Comparison of ENCODE assay signal across 8 cellular contexts in genomic region chr9:128912270-128912853, GRCh38. TPM values are rescaled to one million over a fixed set of nuclear protein-coding genes. Genes with fewer than 3 reads are reported as not detected.
A peak's percentile ranks its signal among the peaks of the same experiment; 100 is the strongest.
DNase-seq lines count a peak whose midpoint lies in the region; ATAC-seq, FAIRE-seq and TF ChIP-seq lines count a peak whose summit lies in the region.

No MANE protein-coding gene starts in this region.

- H3K36me3 Mint-ChIP-seq in brain, result peaks cover 41% of the 10 kb centered on the region

- intact Hi-C loops in Right ventricle myocardium superior (cut with DNase I) (no loop called here), HepG2 (cut with micrococcal nuclease; ENCODE audit: unreplicated experiment) (no loop called here)

- FAIRE-seq in HepG2 (lab: Jason Lieb, UNC), result peak; percentile 71

- WGBS in HepG2 (ENCODE audit: low lambda C conversion rate), result 61% methylated on average over 15 of the region's 15 CpGs
- 56 to 68% methylated on average over 15 of the region's 15 CpGs for WGBS in upper lobe of left lung, 2 donors

- no peaks in the 10 kb centered on the region for H3K27me3 ChIP-seq in cardiac muscle cell
- H3K27me3 ChIP-seq in HepG2 (ENCODE audit: control insufficient read depth in 1 of 2, insufficient read depth in 2 of 2, low read length in 2 of 2), result no peaks in the 10 kb centered on the region
- H3K27me3 ChIP-seq in upper lobe of left lung, result no peaks in the 10 kb centered on the region

- H3K27ac Mint-ChIP-seq in brain, result peak overlapping the region in 4 of 5 experiments; percentile 48 to 73 (median 67)

- H3K9me3 ChIP-seq in cardiac muscle cell (ENCODE audit: low read depth) (no peaks in the 10 kb centered on the region), HepG2 (ENCODE audit: low read length) (no peaks in the 10 kb centered on the region), upper lobe of left lung (no peaks in the 10 kb centered on the region)

- TF ChIP-seq POLR2A in HepG2 (IDR thresholded peaks at IDR 0.05; ENCODE audit: insufficient read depth in 1 of 2, low read depth in 2 of 2, low read length in 2 of 2) (no peak), upper lobe of left lung (IDR thresholded peaks at IDR 0.05) (peak in 1 of 4 donors; percentile 60)

- no peaks in the 10 kb centered on the region for H3K9me3 Mint-ChIP-seq in brain

- no peaks in the 10 kb centered on the region for H4K20me1 ChIP-seq in HepG2 (ENCODE audit: insufficient read depth, low read length)

- TF ChIP-seq RAD21 in HepG2 (CRISPR knock-in tag; IDR thresholded peaks at IDR 0.05), result no peak

- H3K27ac ChIP-seq in cardiac muscle cell (peak overlapping the region; percentile 72), HepG2 (ENCODE audit: extremely low read length, insufficient read depth, low read length) (peak overlapping the region; percentile 70), upper lobe of left lung (peak overlapping the region; percentile 83 to 90 (median 88))

- ATAC-seq in Right ventricle myocardium superior (ENCODE audit: poor library complexity) (no peak), HepG2 (peak; percentile 57), upper lobe of left lung (ENCODE audit: low FRiP score in 2 of 2) (peak; percentile 11 to 74), GM21526 (IDR thresholded peaks at IDR 0.05; ENCODE audit: low FRiP score, unreplicated experiment) (no peak)

- H3K79me2 ChIP-seq in HepG2 (ENCODE audit: insufficient read depth, low read length), result peaks cover 9% of the 10 kb centered on the region

- H3K36me3 ChIP-seq in cardiac muscle cell (peaks cover 13% of the 10 kb centered on the region), HepG2 (replicated peaks in 1 of 2; ENCODE audit: control insufficient read depth in 1 of 2, insufficient read depth in 2 of 2, low read length in 2 of 2) (peaks cover 32 to 51% of the 10 kb centered on the region in 2 experiments), upper lobe of left lung (peaks cover 13 to 70% (median 41%) of the 10 kb centered on the region in 4 donors)

- POLR2A ChIA-PET in HepG2 (lab: Yijun Ruan, JAX), result interaction anchor here (0.9 to 2.8 kb wide), 5 partner anchors 10 to 36 kb away, joined by 3 to 14 read pairs (median 6); partner anchors contain the start of genes KYAT1 and LRRC8A

- H3K4me1 ChIP-seq in cardiac muscle cell (ENCODE audit: low read depth) (peaks cover 13% of the 10 kb centered on the region), HepG2 (ENCODE audit: insufficient read depth, low read length) (peaks cover 67% of the 10 kb centered on the region), upper lobe of left lung (peaks cover 75 to 85% (median 77%) of the 10 kb centered on the region in 4 donors)

- H2AFZ ChIP-seq in HepG2 (ENCODE audit: low read length), result no peak overlapping the region

- CTCF ChIA-PET in HepG2 (lab: Yijun Ruan, JAX; ENCODE audit: low intra/inter-chr PET ratio, low total read pairs), result no interaction called here

- peak overlapping the region; percentile 36; the same call in 1 of the 2 replicates for H3K4me2 ChIP-seq in HepG2 (ENCODE audit: low read depth, low read length)

- H3K4me3 ChIP-seq in cardiac muscle cell, result no peak overlapping the region
- no peak overlapping the region for H3K4me3 ChIP-seq in HepG2 (replicated peaks in 1 of 3; ENCODE audit: insufficient read depth in 1 of 3, low read depth in 2 of 3, low read length in 3 of 3)
- peak overlapping the region in 2 of 4 donors; percentile 5 to 21 for H3K4me3 ChIP-seq in upper lobe of left lung

- in situ Hi-C loops in HepG2 (cut with HindIII; ENCODE audit: extremely low pct_ligation_motif_present, low pct_unique_long_range_greater_than_20kb), result no loop called here

- peaks cover 32% of the 10 kb centered on the region for H3K4me1 Mint-ChIP-seq in brain

- TF ChIP-seq CTCF in cardiac muscle cell (IDR thresholded peaks at IDR 0.05; ENCODE audit: low read depth, low read length), result no peak
- TF ChIP-seq CTCF in brain (conservative IDR thresholded peaks at IDR 0.05), result no peak
- no peak for TF ChIP-seq CTCF in HepG2 (CRISPR knock-in tag; IDR thresholded peaks at IDR 0.05)
- no peak for TF ChIP-seq CTCF in upper lobe of left lung (IDR thresholded peaks at IDR 0.05)

- no TSS peak for BruUV-seq in HepG2 (replicated peaks; lab: Mats Ljungman, UMichigan)

- H3K27me3 Mint-ChIP-seq in brain, result no peaks in the 10 kb centered on the region

- DNase-seq in cardiac muscle cell (ENCODE audit: low read depth in 1 of 2, low spot score in 1 of 2) (peak in 1 of 2 donors; percentile 68), Right ventricle myocardium superior (no peak), HepG2 (ENCODE audit: low spot score) (peak; percentile 91), upper lobe of left lung (peak; percentile 55 to 78), SKM-1 (lab: John Stamatoyannopoulos, UW; ENCODE audit: unreplicated experiment) (no peak), foreskin melanocyte (no peak)

- peak overlapping the region; percentile 45; the same call in 1 of the 2 replicates for H3K9ac ChIP-seq in HepG2 (ENCODE audit: insufficient read depth, low read depth, low read length)

- TF ChIP-seq EP300 in HepG2 (IDR thresholded peaks at IDR 0.05; ENCODE audit: low read depth in 2 of 2, low read length in 2 of 2), result peak in 1 of 2 experiments; percentile 35; a peak in 1 of 4 replicates
- peak; percentile 40; the same call in 1 of the 2 replicates for TF ChIP-seq EP300 in HepG2 (CRISPR knock-in tag; IDR thresholded peaks at IDR 0.05; ENCODE audit: borderline replicate concordance)
- peak in 1 of 4 donors; percentile 87 for TF ChIP-seq EP300 in upper lobe of left lung (IDR thresholded peaks at IDR 0.05)

- no peak overlapping the region for H3K4me3 Mint-ChIP-seq in brain

RNA-seq across cellular contexts. Expression of gene PHYHD1, which starts 8.4 kb away (rescaled TPM):
- total RNA-seq in cardiac muscle cell (25.3 and 36.6 TPM in 2 replicates), Right ventricle myocardium superior (28.7 TPM), HepG2 (2016; rRNA removed; fragmentation: Illumina TruSeq; extraction: Trizol) (10.6 and 12.3 TPM in 2 replicates), upper lobe of left lung (100 to 1,000 TPM in 1 of 6 donors, 10 to 100 TPM in 5; 27.6 to 286 (median 57.7) TPM)
- polyA plus RNA-seq in cardiac muscle cell (40.8 and 43.8 TPM in 2 replicates), brain (ENCODE audit: insufficient read depth, low read depth, low replicate concordance) (14.9 TPM), HepG2 (2011; rRNA removed) (19.6 and 25.3 TPM in 2 replicates)
- 3.5 and 4.7 TPM in 2 replicates for total RNA-seq in HepG2 (2016; cell fraction: cytosol; rRNA removed; fragmentation: Illumina TruSeq; extraction: Trizol; ENCODE audit: low read depth)
- 10.3 and 13.2 TPM in 2 replicates for total RNA-seq in HepG2 (2016; cell fraction: insoluble cytoplasmic fraction; rRNA removed; fragmentation: Illumina TruSeq; extraction: Trizol)
- 4.2 and 5.2 TPM in 2 replicates for total RNA-seq in HepG2 (2016; cell fraction: membrane; rRNA removed; fragmentation: Illumina TruSeq; extraction: Trizol)
- total RNA-seq in HepG2 (2016; cell fraction: nucleus; rRNA removed; fragmentation: Illumina TruSeq; extraction: Trizol), result 5.8 and 8.2 TPM in 2 replicates
- 12.8 and 20.7 TPM in 2 replicates for polyA plus RNA-seq in HepG2 (2011; cell fraction: cytosol; rRNA removed)
- 28.7 and 34.3 TPM in 2 replicates for polyA plus RNA-seq in HepG2 (2011; cell fraction: nucleus; rRNA removed)
- 9.6 and 13.5 TPM in 2 replicates for polyA plus RNA-seq in HepG2 (2012)
- 7.3 and 8.5 TPM in 2 replicates for polyA plus RNA-seq in HepG2 (2016; cell fraction: cytosol; fragmentation: Illumina TruSeq; extraction: Trizol; ENCODE audit: low read depth)
- 21.0 and 23.6 TPM in 2 replicates for polyA plus RNA-seq in HepG2 (2016; cell fraction: insoluble cytoplasmic fraction; fragmentation: Illumina TruSeq; extraction: Trizol; ENCODE audit: low read depth)
- polyA plus RNA-seq in HepG2 (2016; cell fraction: membrane; fragmentation: Illumina TruSeq; extraction: Trizol; ENCODE audit: low read depth), result 8.2 and 8.9 TPM in 2 replicates
- 16.5 and 23.5 TPM in 2 replicates for polyA plus RNA-seq in HepG2 (2016; cell fraction: nucleus; fragmentation: Illumina TruSeq; extraction: Trizol; ENCODE audit: insufficient read depth, low read depth)
- polyA minus RNA-seq in HepG2 (2011; rRNA and poly(A)+ RNA removed; ENCODE audit: low replicate concordance), result 0.89 and 32.1 TPM in 2 replicates
- 12.7 and 13.2 TPM in 2 replicates for polyA minus RNA-seq in HepG2 (2011; cell fraction: cytosol; rRNA and poly(A)+ RNA removed)
- 10.7 and 15.2 TPM in 2 replicates for polyA minus RNA-seq in HepG2 (2011; cell fraction: nucleus; rRNA and poly(A)+ RNA removed)

RNA-seq across cellular contexts. Expression of gene LRRC8A, which starts 30.4 kb away (rescaled TPM):
- total RNA-seq in cardiac muscle cell (48.1 and 55.8 TPM in 2 replicates), Right ventricle myocardium superior (20.2 TPM), HepG2 (2016; rRNA removed; fragmentation: Illumina TruSeq; extraction: Trizol) (10.0 and 16.1 TPM in 2 replicates), upper lobe of left lung (100 to 1,000 TPM in 2 of 6 donors, 10 to 100 TPM in 4; 49.0 to 132 (median 67.0) TPM)
- polyA plus RNA-seq in cardiac muscle cell (28.6 and 31.6 TPM in 2 replicates), brain (ENCODE audit: insufficient read depth, low read depth, low replicate concordance) (69.4 TPM), HepG2 (2011; rRNA removed) (40.6 and 44.8 TPM in 2 replicates)
- 3.1 and 3.7 TPM in 2 replicates for total RNA-seq in HepG2 (2016; cell fraction: cytosol; rRNA removed; fragmentation: Illumina TruSeq; extraction: Trizol; ENCODE audit: low read depth)
- total RNA-seq in HepG2 (2016; cell fraction: insoluble cytoplasmic fraction; rRNA removed; fragmentation: Illumina TruSeq; extraction: Trizol), result 8.4 and 15.9 TPM in 2 replicates
- 12.4 and 13.1 TPM in 2 replicates for total RNA-seq in HepG2 (2016; cell fraction: membrane; rRNA removed; fragmentation: Illumina TruSeq; extraction: Trizol)
- total RNA-seq in HepG2 (2016; cell fraction: nucleus; rRNA removed; fragmentation: Illumina TruSeq; extraction: Trizol), result 13.9 and 14.0 TPM in 2 replicates
- 38.4 and 46.2 TPM in 2 replicates for polyA plus RNA-seq in HepG2 (2011; cell fraction: cytosol; rRNA removed)
- 29.0 and 30.1 TPM in 2 replicates for polyA plus RNA-seq in HepG2 (2011; cell fraction: nucleus; rRNA removed)
- 15.7 and 19.9 TPM in 2 replicates for polyA plus RNA-seq in HepG2 (2012)
- 2.4 and 2.7 TPM in 2 replicates for polyA plus RNA-seq in HepG2 (2016; cell fraction: cytosol; fragmentation: Illumina TruSeq; extraction: Trizol; ENCODE audit: low read depth)
- 9.1 and 10.7 TPM in 2 replicates for polyA plus RNA-seq in HepG2 (2016; cell fraction: insoluble cytoplasmic fraction; fragmentation: Illumina TruSeq; extraction: Trizol; ENCODE audit: low read depth)
- 9.0 and 9.9 TPM in 2 replicates for polyA plus RNA-seq in HepG2 (2016; cell fraction: membrane; fragmentation: Illumina TruSeq; extraction: Trizol; ENCODE audit: low read depth)
- polyA plus RNA-seq in HepG2 (2016; cell fraction: nucleus; fragmentation: Illumina TruSeq; extraction: Trizol; ENCODE audit: insufficient read depth, low read depth), result 19.9 and 20.5 TPM in 2 replicates
- 77.3 and 88.9 TPM in 2 replicates for polyA minus RNA-seq in HepG2 (2011; rRNA and poly(A)+ RNA removed; ENCODE audit: low replicate concordance)
- 24.8 and 26.8 TPM in 2 replicates for polyA minus RNA-seq in HepG2 (2011; cell fraction: cytosol; rRNA and poly(A)+ RNA removed)
- polyA minus RNA-seq in HepG2 (2011; cell fraction: nucleus; rRNA and poly(A)+ RNA removed), result 14.4 TPM in 2 replicates

RNA-seq across cellular contexts. Expression of gene KYAT1, which starts 30.6 kb away (rescaled TPM):
- total RNA-seq in cardiac muscle cell, result 23.3 and 25.0 TPM in 2 replicates
- polyA plus RNA-seq in cardiac muscle cell, result 21.8 and 36.9 TPM in 2 replicates
- 12.6 TPM for total RNA-seq in Right ventricle myocardium superior
- polyA plus RNA-seq in brain (ENCODE audit: insufficient read depth, low read depth, low replicate concordance), result 37.4 TPM
- 5.6 and 9.2 TPM in 2 replicates for total RNA-seq in HepG2 (2016; rRNA removed; fragmentation: Illumina TruSeq; extraction: Trizol)
- 2.0 and 2.8 TPM in 2 replicates for total RNA-seq in HepG2 (2016; cell fraction: cytosol; rRNA removed; fragmentation: Illumina TruSeq; extraction: Trizol; ENCODE audit: low read depth)
- total RNA-seq in HepG2 (2016; cell fraction: insoluble cytoplasmic fraction; rRNA removed; fragmentation: Illumina TruSeq; extraction: Trizol), result 6.1 and 10.3 TPM in 2 replicates
- total RNA-seq in HepG2 (2016; cell fraction: membrane; rRNA removed; fragmentation: Illumina TruSeq; extraction: Trizol), result 3.5 and 4.0 TPM in 2 replicates
- 13.5 and 14.4 TPM in 2 replicates for total RNA-seq in HepG2 (2016; cell fraction: nucleus; rRNA removed; fragmentation: Illumina TruSeq; extraction: Trizol)
- 46.5 and 58.4 TPM in 2 replicates for polyA plus RNA-seq in HepG2 (2011; rRNA removed)
- polyA plus RNA-seq in HepG2 (2011; cell fraction: cytosol; rRNA removed), result 22.3 and 28.7 TPM in 2 replicates
- polyA plus RNA-seq in HepG2 (2011; cell fraction: nucleus; rRNA removed), result 274 and 317 TPM in 2 replicates
- 22.3 and 32.9 TPM in 2 replicates for polyA plus RNA-seq in HepG2 (2012)
- polyA plus RNA-seq in HepG2 (2016; cell fraction: cytosol; fragmentation: Illumina TruSeq; extraction: Trizol; ENCODE audit: low read depth), result 1.4 and 1.9 TPM in 2 replicates
- 4.9 and 6.1 TPM in 2 replicates for polyA plus RNA-seq in HepG2 (2016; cell fraction: insoluble cytoplasmic fraction; fragmentation: Illumina TruSeq; extraction: Trizol; ENCODE audit: low read depth)
- 1.7 and 2.4 TPM in 2 replicates for polyA plus RNA-seq in HepG2 (2016; cell fraction: membrane; fragmentation: Illumina TruSeq; extraction: Trizol; ENCODE audit: low read depth)
- polyA plus RNA-seq in HepG2 (2016; cell fraction: nucleus; fragmentation: Illumina TruSeq; extraction: Trizol; ENCODE audit: insufficient read depth, low read depth), result 34.5 and 36.6 TPM in 2 replicates
- 38.2 and 47.2 TPM in 2 replicates for polyA minus RNA-seq in HepG2 (2011; rRNA and poly(A)+ RNA removed; ENCODE audit: low replicate concordance)
- 9.3 and 15.4 TPM in 2 replicates for polyA minus RNA-seq in HepG2 (2011; cell fraction: cytosol; rRNA and poly(A)+ RNA removed)
- polyA minus RNA-seq in HepG2 (2011; cell fraction: nucleus; rRNA and poly(A)+ RNA removed), result 48.0 and 50.7 TPM in 2 replicates
- total RNA-seq in upper lobe of left lung, result 10 to 100 TPM in 1 of 6 donors, 1 to 10 TPM in 5; 3.9 to 10.5 (median 5.4) TPM

RNA-seq across cellular contexts. Expression of gene DOLK, which starts 35.0 kb away (rescaled TPM):
- total RNA-seq in cardiac muscle cell (21.0 and 32.2 TPM in 2 replicates), Right ventricle myocardium superior (6.4 TPM), HepG2 (2016; rRNA removed; fragmentation: Illumina TruSeq; extraction: Trizol) (10.3 and 18.7 TPM in 2 replicates), upper lobe of left lung (10 to 100 TPM in 5 of 6 donors, 1 to 10 TPM in 1; 5.7 to 24.5 (median 12.3) TPM)
- polyA plus RNA-seq in cardiac muscle cell (33.3 and 37.1 TPM in 2 replicates), brain (ENCODE audit: insufficient read depth, low read depth, low replicate concordance) (10.5 TPM), HepG2 (2011; rRNA removed) (15.4 and 19.2 TPM in 2 replicates)
- 3.1 and 3.7 TPM in 2 replicates for total RNA-seq in HepG2 (2016; cell fraction: cytosol; rRNA removed; fragmentation: Illumina TruSeq; extraction: Trizol; ENCODE audit: low read depth)
- total RNA-seq in HepG2 (2016; cell fraction: insoluble cytoplasmic fraction; rRNA removed; fragmentation: Illumina TruSeq; extraction: Trizol), result 11.0 and 19.4 TPM in 2 replicates
- total RNA-seq in HepG2 (2016; cell fraction: membrane; rRNA removed; fragmentation: Illumina TruSeq; extraction: Trizol), result 7.5 and 9.2 TPM in 2 replicates
- total RNA-seq in HepG2 (2016; cell fraction: nucleus; rRNA removed; fragmentation: Illumina TruSeq; extraction: Trizol), result 18.0 and 18.2 TPM in 2 replicates
- polyA plus RNA-seq in HepG2 (2011; cell fraction: cytosol; rRNA removed), result 20.0 and 23.0 TPM in 2 replicates
- 7.1 TPM in 2 replicates for polyA plus RNA-seq in HepG2 (2011; cell fraction: nucleus; rRNA removed)
- 10.1 and 10.3 TPM in 2 replicates for polyA plus RNA-seq in HepG2 (2012)
- 2.6 and 4.0 TPM in 2 replicates for polyA plus RNA-seq in HepG2 (2016; cell fraction: cytosol; fragmentation: Illumina TruSeq; extraction: Trizol; ENCODE audit: low read depth)
- 10.6 and 11.1 TPM in 2 replicates for polyA plus RNA-seq in HepG2 (2016; cell fraction: insoluble cytoplasmic fraction; fragmentation: Illumina TruSeq; extraction: Trizol; ENCODE audit: low read depth)
- polyA plus RNA-seq in HepG2 (2016; cell fraction: membrane; fragmentation: Illumina TruSeq; extraction: Trizol; ENCODE audit: low read depth), result 5.2 and 6.9 TPM in 2 replicates
- 23.1 and 24.2 TPM in 2 replicates for polyA plus RNA-seq in HepG2 (2016; cell fraction: nucleus; fragmentation: Illumina TruSeq; extraction: Trizol; ENCODE audit: insufficient read depth, low read depth)
- polyA minus RNA-seq in HepG2 (2011; rRNA and poly(A)+ RNA removed; ENCODE audit: low replicate concordance), result 61.1 and 98.9 TPM in 2 replicates
- 10.9 and 12.8 TPM in 2 replicates for polyA minus RNA-seq in HepG2 (2011; cell fraction: cytosol; rRNA and poly(A)+ RNA removed)
- polyA minus RNA-seq in HepG2 (2011; cell fraction: nucleus; rRNA and poly(A)+ RNA removed), result 16.7 and 17.8 TPM in 2 replicates

RNA-seq across cellular contexts. Expression of gene NUP188, which starts 35.1 kb away (rescaled TPM):
- total RNA-seq in cardiac muscle cell (50.8 and 52.0 TPM in 2 replicates), Right ventricle myocardium superior (21.0 TPM), HepG2 (2016; rRNA removed; fragmentation: Illumina TruSeq; extraction: Trizol) (38.5 and 54.1 TPM in 2 replicates), upper lobe of left lung (100 to 1,000 TPM in 1 of 6 donors, 10 to 100 TPM in 5; 30.4 to 225 (median 50.1) TPM)
- polyA plus RNA-seq in cardiac muscle cell (35.8 and 38.9 TPM in 2 replicates), brain (ENCODE audit: insufficient read depth, low read depth, low replicate concordance) (78.9 TPM), HepG2 (2011; rRNA removed) (28.0 and 31.5 TPM in 2 replicates)
- total RNA-seq in HepG2 (2016; cell fraction: cytosol; rRNA removed; fragmentation: Illumina TruSeq; extraction: Trizol; ENCODE audit: low read depth), result 8.2 and 12.6 TPM in 2 replicates
- 35.5 and 47.1 TPM in 2 replicates for total RNA-seq in HepG2 (2016; cell fraction: insoluble cytoplasmic fraction; rRNA removed; fragmentation: Illumina TruSeq; extraction: Trizol)
- 10.3 and 12.4 TPM in 2 replicates for total RNA-seq in HepG2 (2016; cell fraction: membrane; rRNA removed; fragmentation: Illumina TruSeq; extraction: Trizol)
- total RNA-seq in HepG2 (2016; cell fraction: nucleus; rRNA removed; fragmentation: Illumina TruSeq; extraction: Trizol), result 52.4 and 56.0 TPM in 2 replicates
- 30.7 and 31.2 TPM in 2 replicates for polyA plus RNA-seq in HepG2 (2011; cell fraction: cytosol; rRNA removed)
- polyA plus RNA-seq in HepG2 (2011; cell fraction: nucleus; rRNA removed), result 80.5 and 92.3 TPM in 2 replicates
- polyA plus RNA-seq in HepG2 (2012), result 31.1 and 32.6 TPM in 2 replicates
- 1.6 and 2.1 TPM in 2 replicates for polyA plus RNA-seq in HepG2 (2016; cell fraction: cytosol; fragmentation: Illumina TruSeq; extraction: Trizol; ENCODE audit: low read depth)
- 27.2 and 38.0 TPM in 2 replicates for polyA plus RNA-seq in HepG2 (2016; cell fraction: insoluble cytoplasmic fraction; fragmentation: Illumina TruSeq; extraction: Trizol; ENCODE audit: low read depth)
- 3.8 and 4.7 TPM in 2 replicates for polyA plus RNA-seq in HepG2 (2016; cell fraction: membrane; fragmentation: Illumina TruSeq; extraction: Trizol; ENCODE audit: low read depth)
- polyA plus RNA-seq in HepG2 (2016; cell fraction: nucleus; fragmentation: Illumina TruSeq; extraction: Trizol; ENCODE audit: insufficient read depth, low read depth), result 55.8 and 60.8 TPM in 2 replicates
- 177 and 560 TPM in 2 replicates for polyA minus RNA-seq in HepG2 (2011; rRNA and poly(A)+ RNA removed; ENCODE audit: low replicate concordance)
- 51.6 and 71.1 TPM in 2 replicates for polyA minus RNA-seq in HepG2 (2011; cell fraction: cytosol; rRNA and poly(A)+ RNA removed)
- 71.8 and 93.1 TPM in 2 replicates for polyA minus RNA-seq in HepG2 (2011; cell fraction: nucleus; rRNA and poly(A)+ RNA removed)

Comparison
In these comparisons a context has a peak if more than half of its experiments do, and no peak if none do; other contexts are left out.
1. DNase-seq: peak in HepG2 (single experiment) and upper lobe of left lung (2 of 2); none in Right ventricle myocardium superior (single experiment), SKM-1 (single experiment) and foreskin melanocyte (single experiment).
2. ATAC-seq: peak in HepG2 (single experiment) and upper lobe of left lung (2 of 2); none in Right ventricle myocardium superior (single experiment) and GM21526 (single experiment).
3. Peak in every context shown above with its lines, with median percentiles within 50 percentile points of each other: H3K27ac ChIP-seq.